Comparison of ENCODE assay signal across 10 cellular contexts in genomic region chr13:37001921-37002250, GRCh38. TPM values are rescaled to one million over a fixed set of nuclear protein-coding genes. Genes with fewer than 3 reads are reported as not detected.
DNase-seq lines count a peak whose midpoint lies in the region; ATAC-seq, FAIRE-seq and TF ChIP-seq lines count a peak whose summit lies in the region.
"Had no signal": no experiment of that assay in that cellular context is flagged by ENCODE, and none has a peak within 500 bp of the region (broad histone marks: within the 10 kb centered on the region; RNA-seq: fewer than 3 reads in every experiment).

No MANE protein-coding gene starts in this region.

- no peaks in the 10 kb centered on the region for H3K4me1 ChIP-seq in MM.1S (ENCODE audit: low read length)

- H3K9me3 Mint-ChIP-seq in central memory CD8-positive, alpha-beta T cell: no peaks in the 10 kb centered on the region
- H3K9me3 Mint-ChIP-seq in neural crest cell: no peaks in the 10 kb centered on the region

- ATAC-seq in central memory CD8-positive, alpha-beta T cell (replicated peaks; ENCODE audit: extremely low read depth, poor library complexity, severe bottlenecking): no peak
- no peak for ATAC-seq in HG03139 (IDR thresholded peaks at IDR 0.05; ENCODE audit: unreplicated experiment)

- H3K9ac ChIP-seq in MM.1S (ENCODE audit: low read length): peak overlapping the region; percentile 95; the same call in 1 of the 2 replicates

- H3K4me2 ChIP-seq in MM.1S (ENCODE audit: low read depth, low read length): peak overlapping the region; percentile 76

- H2AFZ ChIP-seq in MM.1S (ENCODE audit: low read length): no peak overlapping the region

- peaks cover 44% of the 10 kb centered on the region for H3K4me1 Mint-ChIP-seq in central memory CD8-positive, alpha-beta T cell
- peaks cover 38% of the 10 kb centered on the region for H3K4me1 Mint-ChIP-seq in neural crest cell

- no peaks in the 10 kb centered on the region for H4K20me1 ChIP-seq in MM.1S (ENCODE audit: insufficient read depth, low read length)

- peak overlapping the region; percentile 99 for H3K4me3 Mint-ChIP-seq in central memory CD8-positive, alpha-beta T cell
- peak overlapping the region; percentile 99 for H3K4me3 Mint-ChIP-seq in neural crest cell

- intact Hi-C loops in posterior cingulate gyrus (cut with DNase I): loop anchor here (5.0 kb wide), 1 partner anchor 55 kb away; the partner anchor contains the start of gene SUPT20H

- peak overlapping the region; percentile 79 for H3K4me3 ChIP-seq in MM.1S (ENCODE audit: low read length)

- no peaks in the 10 kb centered on the region for H3K9me3 ChIP-seq in MM.1S (replicated peaks; ENCODE audit: insufficient read depth, low read length)

- H3K9me2 ChIP-seq in MM.1S (replicated peaks; ENCODE audit: insufficient read depth, low read length): no peaks in the 10 kb centered on the region

- no peak for FAIRE-seq in GM19239 (lab: Jason Lieb, UNC)
- FAIRE-seq: A204.1, colon had no signal

- no peaks in the 10 kb centered on the region for H3K27me3 ChIP-seq in MM.1S (replicated peaks; ENCODE audit: insufficient read depth, low read length)

- no peaks in the 10 kb centered on the region for H3F3A ChIP-seq in MM.1S (ENCODE audit: insufficient read depth, low read length)

- H3K36me3 ChIP-seq in MM.1S (replicated peaks; ENCODE audit: insufficient read depth, low read length): no peaks in the 10 kb centered on the region

- H3K79me2 ChIP-seq in MM.1S (ENCODE audit: low read length): peaks cover 46% of the 10 kb centered on the region

- H3K27me3 Mint-ChIP-seq in central memory CD8-positive, alpha-beta T cell: no peaks in the 10 kb centered on the region
- peaks cover 4% of the 10 kb centered on the region for H3K27me3 Mint-ChIP-seq in neural crest cell (ENCODE audit: low read depth)

- peak overlapping the region; percentile 100 for H3K27ac Mint-ChIP-seq in central memory CD8-positive, alpha-beta T cell (ENCODE audit: low read depth)
- no peak overlapping the region for H3K27ac Mint-ChIP-seq in neural crest cell (ENCODE audit: unreplicated experiment)

- H3K36me3 Mint-ChIP-seq in central memory CD8-positive, alpha-beta T cell (ENCODE audit: insufficient read depth): peaks cover 56% of the 10 kb centered on the region
- peaks cover 16% of the 10 kb centered on the region for H3K36me3 Mint-ChIP-seq in neural crest cell (ENCODE audit: low read depth)

- peak; percentile 16 for DNase-seq in DMS79 treated with DMSO at 0.1 percent for 48 hours (lab: John Stamatoyannopoulos, UW)
- DNase-seq in DMS79 (lab: John Stamatoyannopoulos, UW): no peak
- no peak for DNase-seq in MM.1S
- no peak for DNase-seq in central memory CD8-positive, alpha-beta T cell (ENCODE audit: low spot score in 2 of 2)
- DNase-seq in neural crest cell (ENCODE audit: low read depth, low spot score): no peak
- no peak for DNase-seq in posterior cingulate gyrus
- no peak for DNase-seq in GM19239 (ENCODE audit: insufficient read length, low spot score)

- TF ChIP-seq CTCF in MM.1S (IDR thresholded peaks at IDR 0.05; ENCODE audit: low read length) (no peak), neural crest cell (conservative IDR thresholded peaks at IDR 0.05) (no peak)

- no peak overlapping the region; the same call in 1 of the 2 replicates for H3K27ac ChIP-seq in MM.1S (ENCODE audit: low read length)

RNA-seq across cellular contexts. Expression of gene EXOSC8, which starts 1.3 kb away (rescaled TPM):
- 107 and 116 TPM in 2 replicates for total RNA-seq in neural crest cell

RNA-seq across cellular contexts. Expression of gene ALG5, which starts 2.7 kb away (rescaled TPM):
- 31.1 and 32.3 TPM in 2 replicates for total RNA-seq in neural crest cell

RNA-seq across cellular contexts. Expression of gene SUPT20H, which starts 57.6 kb away (rescaled TPM):
- total RNA-seq in neural crest cell: 86.5 and 87.3 TPM in 2 replicates
